ENCODE assay signal across 9 cellular contexts in the genomic region with DNA sequence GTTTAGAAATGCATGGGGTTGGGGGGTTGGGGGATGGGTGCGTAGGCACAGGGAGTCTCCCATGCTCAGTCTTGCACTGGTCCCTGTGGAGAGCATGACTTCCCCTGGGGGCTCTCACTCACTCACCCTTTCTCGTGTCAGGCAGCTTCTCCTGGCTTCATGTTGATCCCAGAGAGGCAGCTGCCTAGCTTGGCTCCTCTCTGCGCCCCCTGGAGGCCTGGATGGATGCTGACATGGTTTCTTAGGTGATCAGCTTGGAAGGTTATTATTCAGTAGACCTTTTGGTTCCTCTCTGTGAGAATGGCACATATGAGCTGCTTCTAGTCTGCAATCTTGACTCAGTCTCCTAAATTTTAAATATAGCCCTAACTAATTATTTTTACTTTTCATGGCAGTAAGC.
A peak's percentile ranks its signal among the peaks of the same experiment; 100 is the strongest.
DNase-seq lines count a peak whose midpoint lies in the region; ATAC-seq and TF ChIP-seq lines count a peak whose summit lies in the region.
"Had no signal": no experiment of that assay in that cellular context is flagged by ENCODE, and none has a peak within 500 bp of the region (broad histone marks: within the 10 kb centered on the region; RNA-seq: fewer than 3 reads in every experiment).

No MANE protein-coding gene starts in this region.

- H3K36me3 ChIP-seq in endodermal cell (ENCODE audit: control insufficient read depth, insufficient read depth, low read length) (no peaks in the 10 kb centered on the region), ascending aorta (no peaks in the 10 kb centered on the region)
- H3K36me3 ChIP-seq: esophagus muscularis mucosa had no signal

- 92% methylated on average over 3 of the region's 3 CpGs; no CpG with 5 or more reads in 1 of the 2 experiments for WGBS in endodermal cell (ENCODE audit: insufficient coverage in 1 of 2, insufficient read length in 1 of 2), 2 experiments

- H3K9me3 ChIP-seq in endodermal cell (ENCODE audit: control insufficient read depth, low read length) = no peaks in the 10 kb centered on the region
- H3K9me3 ChIP-seq in ascending aorta = no peaks in the 10 kb centered on the region

- no peaks in the 10 kb centered on the region for H3K4me1 Mint-ChIP-seq in endodermal cell

- no peak overlapping the region for H3K27ac ChIP-seq in endodermal cell (ENCODE audit: low read depth, low read length)
- no peak overlapping the region for H3K27ac ChIP-seq in ascending aorta
- H3K27ac ChIP-seq: esophagus muscularis mucosa had no signal

- no peaks in the 10 kb centered on the region for H3K36me3 Mint-ChIP-seq in endodermal cell (ENCODE audit: low read depth)

- DNase-seq in AG20443 (ENCODE audit: low spot score) (peak; percentile 9), endodermal cell (peak; percentile 81), ascending aorta (ENCODE audit: low spot score in 2 of 2) (no peak), GOT3 (lab: John Stamatoyannopoulos, UW) (no peak), NCI-H1417 (lab: John Stamatoyannopoulos, UW) (no peak)
- peak; percentile 6 for DNase-seq in Jurkat, Clone E6-1 (ENCODE audit: low read depth, low spot score)
- no peak for DNase-seq in stimulated activated CD4-positive, alpha-beta T cell treated with anti-CD3 and anti-CD28 coated beads, Interleukin-2, amount 100 ng/mL, for 48 hours

- intact Hi-C loops in ascending aorta (cut with DNase I) = no loop called here

- H3K27me3 ChIP-seq in endodermal cell (ENCODE audit: control insufficient read depth, insufficient read depth, low read length, poor library complexity, severe bottlenecking) (no peaks in the 10 kb centered on the region), ascending aorta (no peaks in the 10 kb centered on the region)
- H3K27me3 ChIP-seq: esophagus muscularis mucosa had no signal

- peak; percentile 56 for ATAC-seq in GM18519 (IDR thresholded peaks at IDR 0.05; ENCODE audit: low FRiP score, unreplicated experiment)

- H3K4me1 ChIP-seq in endodermal cell (ENCODE audit: control insufficient read depth, insufficient read depth, low read length) (no peaks in the 10 kb centered on the region), ascending aorta (no peaks in the 10 kb centered on the region)
- H3K4me1 ChIP-seq: esophagus muscularis mucosa had no signal

- no peak overlapping the region for H3K27ac Mint-ChIP-seq in endodermal cell

- H3K4me3 ChIP-seq in Jurkat, Clone E6-1 (ENCODE audit: low read length) = no peak overlapping the region
- H3K4me3 ChIP-seq in endodermal cell (ENCODE audit: low read length) = no peak overlapping the region
- H3K4me3 ChIP-seq in ascending aorta = no peak overlapping the region
- H3K4me3 ChIP-seq: esophagus muscularis mucosa had no signal

- no peaks in the 10 kb centered on the region for H3K27me3 Mint-ChIP-seq in endodermal cell (ENCODE audit: insufficient read depth)

- H3K4me3 Mint-ChIP-seq in endodermal cell = no peak overlapping the region

- TF ChIP-seq CTCF in endodermal cell (conservative IDR thresholded peaks at IDR 0.05) (peak; percentile 69), ascending aorta (IDR thresholded peaks at IDR 0.05) (no peak)

- no peak overlapping the region for H3K9ac ChIP-seq in endodermal cell (ENCODE audit: extremely low read depth, low read length, poor library complexity, severe bottlenecking)

- peaks cover 4% of the 10 kb centered on the region for H3K9me3 Mint-ChIP-seq in endodermal cell

Comparison
In these comparisons a context has a peak if more than half of its experiments do, and no peak if none do; other contexts are left out.
1. DNase-seq: peak in AG20443 (single experiment), Jurkat, Clone E6-1 (single experiment) and endodermal cell (single experiment); none in ascending aorta (0 of 2), GOT3 (single experiment), stimulated activated CD4-positive, alpha-beta T cell treated with anti-CD3 and anti-CD28 coated beads, Interleukin-2, amount 100 ng/mL, for 48 hours (0 of 2) and NCI-H1417 (0 of 3).